Comparison of ENCODE assay signal across 15 cellular contexts in genomic region chr13:40600145-40600751, GRCh38.
DNase-seq lines count a peak whose midpoint lies in the region; ATAC-seq and TF ChIP-seq lines count a peak whose summit lies in the region.
"Had no signal": no experiment of that assay in that cellular context is flagged by ENCODE, and none has a peak within 500 bp of the region (broad histone marks: within the 10 kb centered on the region; RNA-seq: fewer than 3 reads in every experiment).

No MANE protein-coding gene starts in this region.

- peaks cover 8% of the 10 kb centered on the region; the same call in 1 of the 2 replicates for H3K4me1 ChIP-seq in H9 (ENCODE audit: insufficient read depth, low read length)
- H3K4me1 ChIP-seq: A549, parathyroid adenoma had no signal

- CTCF ChIA-PET in activated CD4-positive, alpha-beta T cell treated with anti-CD3 and anti-CD28 coated beads, Interleukin-2, amount 10 ng/mL, durations not matched to agents 7 days and 5 days (lab: Charles Lee), result interaction anchor here (1.4 kb wide), 1 partner anchor 9 kb away, joined by 5 read pairs; no protein-coding TSS in a partner anchor

- peak overlapping the region; percentile 55 for H3K27ac Mint-ChIP-seq in activated CD4-positive, alpha-beta T cell treated with anti-CD3 and anti-CD28 coated beads, Interleukin-2, amount 10 ng/mL, durations not matched to agents 7 days and 5 days
- H3K27ac Mint-ChIP-seq in H9, result peak overlapping the region; percentile 21 to 64 (median 36); a peak in 4 of 7 replicates
- H3K27ac Mint-ChIP-seq in activated T-helper 17 cell treated with anti-CD3 and anti-CD28 coated beads, Interleukin-2, amount 50 U/mL, for 72 hours, result peak overlapping the region; percentile 91

- H3K23me2 ChIP-seq in H9 (ENCODE audit: insufficient read length, low read depth, low read length, poor library complexity, severe bottlenecking), result no peaks in the 10 kb centered on the region

- no peak overlapping the region for H3K18ac ChIP-seq in H9 (ENCODE audit: insufficient read length, low read depth, low read length)

- H2BK15ac ChIP-seq in H9 (ENCODE audit: low read depth, low read length), result no peak overlapping the region

- no peak overlapping the region for H3K4ac ChIP-seq in H9 (ENCODE audit: low read depth, low read length)

- no peak overlapping the region for H3K4me3 Mint-ChIP-seq in activated CD4-positive, alpha-beta T cell treated with anti-CD3 and anti-CD28 coated beads, Interleukin-2, amount 10 ng/mL, durations not matched to agents 7 days and 5 days
- H3K4me3 Mint-ChIP-seq in H9, result no peak overlapping the region
- H3K4me3 Mint-ChIP-seq in activated T-helper 17 cell treated with anti-CD3 and anti-CD28 coated beads, Interleukin-2, amount 50 U/mL, for 72 hours, result peak overlapping the region; percentile 87

- no peak overlapping the region for H2AK5ac ChIP-seq in H9 (ENCODE audit: insufficient read length, low read length)

- no peak overlapping the region for H3K27ac ChIP-seq in H9 (ENCODE audit: insufficient read length, low read depth, low read length)
- H3K27ac ChIP-seq: A549, cardiac muscle cell, parathyroid adenoma, thyroid gland had no signal

- H3K4me2 ChIP-seq in H9 (ENCODE audit: insufficient read depth, insufficient read length, low read length), result no peak overlapping the region
- H3K4me2 ChIP-seq: A549, smooth muscle cell had no signal

- H3K9ac ChIP-seq in H9 (ENCODE audit: extremely low read depth, insufficient read length, low read length), result no peak overlapping the region
- H3K9ac ChIP-seq: parathyroid adenoma had no signal

- no peak overlapping the region for H3K56ac ChIP-seq in H9 (ENCODE audit: insufficient read length, low read depth, low read length)

- no peak overlapping the region for H2AFZ ChIP-seq in H9 (ENCODE audit: low read length)
- H2AFZ ChIP-seq: parathyroid adenoma had no signal

- H2BK120ac ChIP-seq in H9 (ENCODE audit: low read depth, low read length, poor library complexity, severe bottlenecking), result no peak overlapping the region

- peak; percentile 67 for ATAC-seq in activated T-helper 17 cell treated with anti-CD3 and anti-CD28 coated beads, Interleukin-2, amount 50 U/mL, for 72 hours (replicated peaks)
- ATAC-seq: A549 had no signal

- H4K5ac ChIP-seq in H9 (ENCODE audit: insufficient read length, low read depth, low read length), result no peak overlapping the region

- H2BK12ac ChIP-seq in H9 (ENCODE audit: insufficient read length, low read depth, low read length), result no peak overlapping the region

- no peaks in the 10 kb centered on the region for H4K20me1 ChIP-seq in H9 (ENCODE audit: control insufficient read depth, insufficient read depth, insufficient read length)

- peaks cover 83% of the 10 kb centered on the region for H3K4me1 Mint-ChIP-seq in activated CD4-positive, alpha-beta T cell treated with anti-CD3 and anti-CD28 coated beads, Interleukin-2, amount 10 ng/mL, durations not matched to agents 7 days and 5 days
- H3K4me1 Mint-ChIP-seq in H9, result peaks cover 68 to 71% of the 10 kb centered on the region in 2 experiments
- peaks cover 59% of the 10 kb centered on the region for H3K4me1 Mint-ChIP-seq in activated T-helper 17 cell treated with anti-CD3 and anti-CD28 coated beads, Interleukin-2, amount 50 U/mL, for 72 hours

- no peak overlapping the region for H3T11ph ChIP-seq in H9 (ENCODE audit: low read length)

- TF ChIP-seq CTCF in H9 (conservative IDR thresholded peaks at IDR 0.05), result no peak
- TF ChIP-seq CTCF in GM13976 (IDR thresholded peaks at IDR 0.05; ENCODE audit: borderline replicate concordance, control extremely low read depth, extremely low read depth, insufficient read depth, missing control alignments), result no peak
- no peak for TF ChIP-seq CTCF in GM20000 (IDR thresholded peaks at IDR 0.05; ENCODE audit: extremely low read depth, missing control alignments)

- H3K23ac ChIP-seq in H9 (ENCODE audit: insufficient read length, low read depth, low read length), result no peak overlapping the region

- no peaks in the 10 kb centered on the region for H3K27me3 Mint-ChIP-seq in activated CD4-positive, alpha-beta T cell treated with anti-CD3 and anti-CD28 coated beads, Interleukin-2, amount 10 ng/mL, durations not matched to agents 7 days and 5 days
- no peaks in the 10 kb centered on the region for H3K27me3 Mint-ChIP-seq in H9 (ENCODE audit: low read depth)
- no peaks in the 10 kb centered on the region for H3K27me3 Mint-ChIP-seq in activated T-helper 17 cell treated with anti-CD3 and anti-CD28 coated beads, Interleukin-2, amount 50 U/mL, for 72 hours

- H3K27me3 ChIP-seq in H9 (ENCODE audit: insufficient read depth, low read length), result no peaks in the 10 kb centered on the region
- H3K27me3 ChIP-seq: cardiac muscle cell, thyroid gland had no signal

- DNase-seq in activated CD4-positive, alpha-beta T cell treated with anti-CD3 and anti-CD28 coated beads, Interleukin-2, amount 10 ng/mL, durations not matched to agents 7 days and 5 days, result no peak
- no peak for DNase-seq in activated CD4-positive, alpha-beta T cell treated with anti-CD3 and anti-CD28 coated beads for 1 hour
- DNase-seq in H9 (no peak), NCI-H2196 (lab: John Stamatoyannopoulos, UW; ENCODE audit: unreplicated experiment) (no peak), GM13976 (ENCODE audit: low spot score) (no peak), GM20000 (ENCODE audit: low spot score) (no peak)
- peak; percentile 36 for DNase-seq in stimulated activated CD4-positive, alpha-beta T cell treated with anti-CD3 and anti-CD28 coated beads, Interleukin-4, amount 100 ng/mL, for 1 hour
- DNase-seq: activated effector memory CD4-positive, alpha-beta T cell treated with anti-CD3 and anti-CD28 coated beads, Interleukin-2, amount 50 U/mL, for 16 hours; OCI-M1; thyroid gland had no signal

- no peak overlapping the region for H3K14ac ChIP-seq in H9 (ENCODE audit: insufficient read depth, low read length)

- peaks cover 49% of the 10 kb centered on the region; the same call in 1 of the 2 replicates for H3K79me2 ChIP-seq in H9 (ENCODE audit: insufficient read depth, low read length)
- H3K79me2 ChIP-seq: parathyroid adenoma had no signal

- H2BK5ac ChIP-seq in H9 (ENCODE audit: insufficient read length, low read length), result no peak overlapping the region

- H3K9me3 ChIP-seq in H9 (ENCODE audit: control insufficient read depth, low read depth, low read length), result no peaks in the 10 kb centered on the region
- H3K9me3 ChIP-seq: A549, thyroid gland had no signal

- no peaks in the 10 kb centered on the region for H3K9me3 Mint-ChIP-seq in activated CD4-positive, alpha-beta T cell treated with anti-CD3 and anti-CD28 coated beads, Interleukin-2, amount 10 ng/mL, durations not matched to agents 7 days and 5 days
- H3K9me3 Mint-ChIP-seq in H9, result no peaks in the 10 kb centered on the region
- no peaks in the 10 kb centered on the region for H3K9me3 Mint-ChIP-seq in activated T-helper 17 cell treated with anti-CD3 and anti-CD28 coated beads, Interleukin-2, amount 50 U/mL, for 72 hours

- in situ Hi-C loops in GM13976 (cut with MboI; ENCODE audit: low sequenced_read_pairs, unreplicated experiment), result no loop called here

- POLR2A ChIA-PET in activated CD4-positive, alpha-beta T cell treated with anti-CD3 and anti-CD28 coated beads, Interleukin-2, amount 10 ng/mL, durations not matched to agents 7 days and 5 days (lab: Charles Lee), result no interaction called here

- H2BK20ac ChIP-seq in H9 (ENCODE audit: low read depth, low read length, poor library complexity, severe bottlenecking), result no peak overlapping the region

- peaks cover 19% of the 10 kb centered on the region for H3K36me3 Mint-ChIP-seq in activated CD4-positive, alpha-beta T cell treated with anti-CD3 and anti-CD28 coated beads, Interleukin-2, amount 10 ng/mL, durations not matched to agents 7 days and 5 days (ENCODE audit: low read depth)
- peaks cover 0 to 8% (median 0%) of the 10 kb centered on the region in 3 experiments; a peak in 1 of 7 replicates for H3K36me3 Mint-ChIP-seq in H9 (ENCODE audit: insufficient read depth in 1 of 3, low read depth in 3 of 3)
- peaks cover 10% of the 10 kb centered on the region for H3K36me3 Mint-ChIP-seq in activated T-helper 17 cell treated with anti-CD3 and anti-CD28 coated beads, Interleukin-2, amount 50 U/mL, for 72 hours (ENCODE audit: low read depth)

- WGBS in H9 (ENCODE audit: extremely low coverage, insufficient read length, low lambda C conversion rate), result no CpG with 5 or more reads among the region's 5 CpGs

- H3K79me1 ChIP-seq in H9 (ENCODE audit: insufficient read depth, low read depth, low read length, poor library complexity, severe bottlenecking), result peaks cover 3% of the 10 kb centered on the region

- no peak overlapping the region for H4K8ac ChIP-seq in H9 (replicated peaks; ENCODE audit: insufficient read length, low read depth, low read length)

- H4K91ac ChIP-seq in H9 (ENCODE audit: insufficient read length, low read depth, low read length), result no peak overlapping the region

Comparison
In these comparisons a context has a peak if more than half of its experiments do, and no peak if none do; other contexts are left out.
1. H3K27ac Mint-ChIP-seq: peak in every context shown above with its lines; median percentile 91 in activated T-helper 17 cell treated with anti-CD3 and anti-CD28 coated beads, Interleukin-2, amount 50 U/mL, for 72 hours; 55 in activated CD4-positive, alpha-beta T cell treated with anti-CD3 and anti-CD28 coated beads, Interleukin-2, amount 10 ng/mL, durations not matched to agents 7 days and 5 days; 36 in H9.